20 cellular contexts compared by ENCODE assay signal in the genomic region with DNA sequence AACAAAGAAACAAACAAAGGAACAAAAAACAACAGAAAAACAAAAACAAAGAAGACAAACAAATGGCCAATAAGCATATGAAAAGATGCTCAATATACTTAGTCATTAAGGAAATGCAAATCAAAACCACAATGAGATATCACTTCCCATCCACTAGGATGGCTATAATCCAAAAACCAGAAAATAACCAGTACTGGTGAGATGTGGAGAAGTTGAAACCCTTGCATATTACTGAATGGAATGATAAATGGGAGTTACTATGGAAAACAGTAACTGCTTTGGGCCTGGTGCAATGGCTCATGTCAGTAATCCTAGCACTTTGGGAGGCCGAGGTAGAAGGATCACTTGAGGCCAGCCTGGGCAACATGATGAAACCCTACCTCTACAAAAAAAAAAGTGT. TPM values are rescaled to one million over a fixed set of nuclear protein-coding genes. Genes with fewer than 3 reads are reported as not detected.
A peak's percentile ranks its signal among the peaks of the same experiment; 100 is the strongest.
DNase-seq lines count a peak whose midpoint lies in the region; ATAC-seq and TF ChIP-seq lines count a peak whose summit lies in the region.
"Had no signal": no experiment of that assay in that cellular context is flagged by ENCODE, and none has a peak within 500 bp of the region (broad histone marks: within the 10 kb centered on the region; RNA-seq: fewer than 3 reads in every experiment).

No MANE protein-coding gene starts in this region.

- no peak for TF ChIP-seq CTCF in AG10803 (conservative IDR thresholded peaks at IDR 0.05; ENCODE audit: low read length)
- no peak for TF ChIP-seq CTCF in cardiac fibroblast (IDR thresholded peaks at IDR 0.05; ENCODE audit: low read depth, low read length)
- no peak for TF ChIP-seq CTCF in foreskin fibroblast (IDR thresholded peaks at IDR 0.05; ENCODE audit: low read depth, low read length)

- 87% methylated on average over 1 of the region's 1 CpG for WGBS in right cardiac atrium

- no peaks in the 10 kb centered on the region for H3K9me3 ChIP-seq in right cardiac atrium (ENCODE audit: control insufficient read depth, low read length)
- H3K9me3 ChIP-seq: A549 had no signal

- no peaks in the 10 kb centered on the region for H3K4me1 ChIP-seq in right cardiac atrium (ENCODE audit: control insufficient read depth, insufficient read depth, low read length)
- H3K4me1 ChIP-seq: A549 had no signal

- H3K27me3 ChIP-seq in right cardiac atrium (ENCODE audit: control insufficient read depth, insufficient read depth) = no peaks in the 10 kb centered on the region

- DNase-seq in AG10803 (ENCODE audit: low read depth) (peak; percentile 44), LHCN-M2 (ENCODE audit: low read depth) (peak; percentile 34), cardiac fibroblast (ENCODE audit: low read depth in 2 of 2) (peak; percentile 38 to 63), foreskin fibroblast (peak; percentile 33 to 60), right cardiac atrium (no peak), NCI-H146 treated with DMSO at 0.1 percent for 48 hours (lab: John Stamatoyannopoulos, UW; ENCODE audit: unreplicated experiment) (no peak), NCI-H82 (lab: John Stamatoyannopoulos, UW) (no peak)
- DNase-seq in activated effector memory CD4-positive, alpha-beta T cell treated with Interleukin-2 at 50 U/mL for 16 hours = no peak
- DNase-seq: AML-193; Calu3; CD4-positive, CD25-positive, alpha-beta regulatory T cell; DMS79; GF-D8; GOT3; NCI-H2029; NCI-H2171 treated with DMSO at 0.1 percent for 48 hours; NCI-H510A; SIG-M5 had no signal

- H3K4me3 ChIP-seq in AG10803 (ENCODE audit: low read length) (no peak overlapping the region), cardiac fibroblast (replicated peaks in 1 of 2; ENCODE audit: low read depth in 2 of 2, low read length in 2 of 2) (no peak overlapping the region), foreskin fibroblast (ENCODE audit: low read depth in 1 of 2, low read length in 2 of 2) (no peak overlapping the region), right cardiac atrium (ENCODE audit: low read length) (no peak overlapping the region)
- H3K4me3 ChIP-seq: A549 had no signal

- H3K27ac ChIP-seq in right cardiac atrium (ENCODE audit: low read length) = no peak overlapping the region
- H3K27ac ChIP-seq: A549 had no signal

- intact Hi-C loops in right cardiac atrium (cut with DNase I) = no loop called here

- no peak for ATAC-seq in right cardiac atrium
- ATAC-seq: A549, HepG2 had no signal

RNA-seq across cellular contexts. Expression of a gene that starts 44.9 kb away (rescaled TPM):
- 97.6 and 116 TPM in 2 replicates for total RNA-seq in LHCN-M2 (2014; rRNA removed)
- polyA plus RNA-seq in LHCN-M2 (2012) = 75.9 TPM
- total RNA-seq in right cardiac atrium = 10 to 100 TPM; 67.4 to 89.8 (median 73.8) TPM
- polyA plus RNA-seq in right cardiac atrium = 36.7 TPM

Comparison
In these comparisons a context has a peak if more than half of its experiments do, and no peak if none do; other contexts are left out.
1. DNase-seq: peak in AG10803 (single experiment), LHCN-M2 (single experiment), cardiac fibroblast (2 of 2) and foreskin fibroblast (2 of 2); none in right cardiac atrium (0 of 3), activated effector memory CD4-positive, alpha-beta T cell treated with Interleukin-2 at 50 U/mL for 16 hours (single experiment), NCI-H146 treated with DMSO at 0.1 percent for 48 hours (single experiment) and NCI-H82 (single experiment).